ENCODE assay signal across 12 cellular contexts in genomic region chr5:5140051-5141010, GRCh38. TPM values are rescaled to one million over a fixed set of nuclear protein-coding genes. Genes with fewer than 3 reads are reported as not detected.
DNase-seq lines count a peak whose midpoint lies in the region; ATAC-seq, FAIRE-seq and TF ChIP-seq lines count a peak whose summit lies in the region.
"Had no signal": no experiment of that assay in that cellular context is flagged by ENCODE, and none has a peak within 500 bp of the region (broad histone marks: within the 10 kb centered on the region; RNA-seq: fewer than 3 reads in every experiment).

Gene ADAMTS16, plus strand, starts transcription at chr5:5140330. Its CDS starts 138 bp downstream, at chr5:5140468.

- no peak for TF ChIP-seq EP300 in A549 (IDR thresholded peaks at IDR 0.05)

- no peak for TF ChIP-seq POLR2A in A549 (IDR thresholded peaks at IDR 0.05; ENCODE audit: low read length)

- H3K4me1 Mint-ChIP-seq in nephron progenitor cell, result peaks cover 26% of the 10 kb centered on the region

- peaks cover 13% of the 10 kb centered on the region for H3K9me3 Mint-ChIP-seq in nephron progenitor cell

- CTCF ChIA-PET in A549 (lab: Yijun Ruan, JAX), result interaction anchor here (0.7 to 4.0 kb wide), 25 partner anchors 9 to 284 kb away, joined by 3 to 65 read pairs (median 3); partner anchors contain the start of gene ICE1

- ATAC-seq in A549 (peak; percentile 58 to 65), GM19397 (IDR thresholded peaks at IDR 0.05; ENCODE audit: unreplicated experiment) (no peak)

- H3K9me3 ChIP-seq in A549, result 0 out of 3 replicates have a peak, but pooled peaks cover 4% of the 10 kb centered on the region
- H3K9me3 ChIP-seq: uterus had no signal

- WGBS in A549 (ENCODE audit: missing lambda C conversion rate), result 12% methylated on average over 65 of the region's 97 CpGs

- peaks cover 18% of the 10 kb centered on the region for H3K4me1 ChIP-seq in A549

- POLR2A ChIA-PET in A549 (lab: Yijun Ruan, JAX), result interaction anchor here (2.3 kb wide), 1 partner anchor 282 kb away, joined by 8 read pairs; the partner anchor contains the start of gene ICE1

- TF ChIP-seq CTCF in A549 (IDR thresholded peaks at IDR 0.05), result no peak
- TF ChIP-seq CTCF in nephron progenitor cell (IDR thresholded peaks at IDR 0.05), result no peak

- no peak within 1 kb of the TSS for H3K27ac Mint-ChIP-seq in nephron progenitor cell

- no peak for FAIRE-seq in A549 (lab: Jason Lieb, UNC)
- FAIRE-seq: D721Med, GM19239 had no signal

- no peak for DNase-seq in A549 (ENCODE audit: low read depth in 1 of 2, low spot score in 1 of 2)
- DNase-seq in HK-2 (ENCODE audit: unreplicated experiment), result peak; percentile 6
- peak; percentile 71 for DNase-seq in ecto neural progenitor cell (ENCODE audit: low spot score)
- DNase-seq in nephron progenitor cell, result peak; percentile 72
- no peak for DNase-seq in NCI-H2081 treated with DMSO at 0.1 percent for 48 hours (lab: John Stamatoyannopoulos, UW)
- no peak for DNase-seq in 8988T
- DNase-seq in HuH-7.5 (ENCODE audit: low spot score), result no peak
- DNase-seq: uterus had no signal

- H3K27me3 Mint-ChIP-seq in nephron progenitor cell (ENCODE audit: low read depth, poor library complexity), result peaks cover 40% of the 10 kb centered on the region

- H3K36me3 Mint-ChIP-seq in nephron progenitor cell (ENCODE audit: low read depth), result no peaks in the 10 kb centered on the region

- H3K4me2 ChIP-seq in A549, result peak within 1 kb of the TSS; percentile 98

- peak within 1 kb of the TSS; percentile 32 to 71; a peak in 4 of 6 replicates for H3K27ac ChIP-seq in A549
- H3K27ac ChIP-seq: HL-60, uterus had no signal

- peak within 1 kb of the TSS; percentile 52 for H3K4me3 ChIP-seq in A549

- peak within 1 kb of the TSS; percentile 79 for H3K4me3 Mint-ChIP-seq in nephron progenitor cell

- TF ChIP-seq RAD21 in A549 (conservative IDR thresholded peaks at IDR 0.05 in 1 of 2, IDR thresholded peaks at IDR 0.05 in 1 of 2), result no peak

TF ChIP-seq in A549, 52 proteins besides CTCF, POLR2A, EP300 and RAD21:
- no peak for TF ChIP-seq RNF2 (IDR thresholded peaks at IDR 0.05; ENCODE audit: borderline replicate concordance, low read depth)
- TF ChIP-seq BHLHE40 (IDR thresholded peaks at IDR 0.05; ENCODE audit: low read depth, low read length), result no peak
- TF ChIP-seq HMGXB4 (CRISPR knock-in tag; IDR thresholded peaks at IDR 0.05; ENCODE audit: borderline replicate concordance), result no peak
- TF ChIP-seq ZNF302 (CRISPR knock-in tag; IDR thresholded peaks at IDR 0.05), result no peak
- TF ChIP-seq JUN (IDR thresholded peaks at IDR 0.05), result no peak
- no peak for TF ChIP-seq GATA3 (IDR thresholded peaks at IDR 0.05; ENCODE audit: borderline replicate concordance)
- no peak for TF ChIP-seq POLR2AphosphoS2 (conservative IDR thresholded peaks at IDR 0.05; ENCODE audit: low read length)
- TF ChIP-seq SMC3 (IDR thresholded peaks at IDR 0.05), result no peak
- no peak for TF ChIP-seq HES2 (IDR thresholded peaks at IDR 0.05)
- TF ChIP-seq CHD2 (IDR thresholded peaks at IDR 0.05; ENCODE audit: low read length, partially characterized antibody), result no peak
- TF ChIP-seq MAX (IDR thresholded peaks at IDR 0.05), result no peak

RNA-seq across cellular contexts. Expression of gene ADAMTS16, which starts in this region (rescaled TPM):
- polyA plus RNA-seq in A549 (2011; rRNA removed) (1.0 and 1.4 TPM in 2 replicates), A549 (2017; fragmentation: RNase III; extraction: RNeasy Plus Mini Kit Qiagen cat#74134 plus additional on column Dnase treatment) (0.71 to 0.83 TPM (median 0.83 TPM) in 3 replicates)
- polyA plus RNA-seq in A549 (2012; cell fraction: cytosol; rRNA removed), result 0.54 and 0.82 TPM in 2 replicates
- 1.7 and 2.0 TPM in 2 replicates for polyA plus RNA-seq in A549 (2012; cell fraction: nucleus; rRNA removed)
- polyA minus RNA-seq in A549 (2011; rRNA and poly(A)+ RNA removed), result 4.5 and 4.9 TPM in 2 replicates

Comparison
In these comparisons a context has a peak if more than half of its experiments do, and no peak if none do; other contexts are left out.
1. DNase-seq: peak in HK-2 (single experiment), ecto neural progenitor cell (single experiment) and nephron progenitor cell (single experiment); none in A549 (0 of 2), NCI-H2081 treated with DMSO at 0.1 percent for 48 hours (single experiment), 8988T (single experiment) and HuH-7.5 (single experiment).